In genomic region chr9:77271023-77271690, GRCh38 we compare ENCODE assay signal across 25 cellular contexts.
A peak's percentile ranks its signal among the peaks of the same experiment; 100 is the strongest.
DNase-seq lines count a peak whose midpoint lies in the region; ATAC-seq and TF ChIP-seq lines count a peak whose summit lies in the region.
"Had no signal": no experiment of that assay in that cellular context is flagged by ENCODE, and none has a peak within 500 bp of the region (broad histone marks: within the 10 kb centered on the region; RNA-seq: fewer than 3 reads in every experiment).

No MANE protein-coding gene starts in this region.

- BruUV-seq in MCF 10A (replicated peaks; lab: Mats Ljungman, UMichigan) (no TSS peak), Calu3 (replicated peaks; lab: Mats Ljungman, UMichigan) (no TSS peak)

- POLR2A ChIA-PET in MCF 10A (lab: Yijun Ruan, JAX): interaction anchor here (0.6 to 2.1 kb wide), 8 partner anchors 11 to 172 kb away, joined by 3 to 10 read pairs (median 5); partner anchors contain the start of gene VPS13A
- POLR2A ChIA-PET in RWPE1 (lab: Yijun Ruan, JAX; ENCODE audit: low non-redundant PET): no interaction called here

- H3K4me3 Mint-ChIP-seq in MCF 10A (ENCODE audit: unreplicated experiment) (no peak overlapping the region), Calu3 (ENCODE audit: low read depth, unreplicated experiment) (no peak overlapping the region)
- H3K4me3 Mint-ChIP-seq: activated CD4-positive, alpha-beta T cell treated with anti-CD3 and anti-CD28 coated beads for 36 hours; activated naive CD4-positive, alpha-beta T cell treated with anti-CD3 and anti-CD28 coated beads, Interleukin-2, amount 50 U/mL, for 24 hours; CD4-positive, alpha-beta memory T cell; neural crest cell had no signal

- TF ChIP-seq POLR2A in breast epithelium (IDR thresholded peaks at IDR 0.05): no peak

- no peaks in the 10 kb centered on the region for H3K9me3 Mint-ChIP-seq in MCF 10A (ENCODE audit: unreplicated experiment)
- peaks cover 2% of the 10 kb centered on the region for H3K9me3 Mint-ChIP-seq in Calu3 (ENCODE audit: low read depth, unreplicated experiment)
- H3K9me3 Mint-ChIP-seq: activated naive CD4-positive, alpha-beta T cell treated with anti-CD3 and anti-CD28 coated beads, Interleukin-2, amount 50 U/mL, for 24 hours had no signal

- intact Hi-C loops in MCF 10A (cut with micrococcal nuclease): no loop called here
- intact Hi-C loops in breast epithelium (cut with DNase I; ENCODE audit: low total_unique reads): no loop called here
- intact Hi-C loops in Calu3 (cut with micrococcal nuclease; ENCODE audit: unreplicated experiment): no loop called here

- H3K4me1 ChIP-seq in breast epithelium: no peaks in the 10 kb centered on the region
- H3K4me1 ChIP-seq: Peyer's patch, SJSA1 had no signal

- H3K27ac ChIP-seq in breast epithelium (no peak overlapping the region), RWPE1 (no peak overlapping the region)
- H3K27ac ChIP-seq: GM23248, HL-60, Peyer's patch, SJSA1 had no signal

- H3K27me3 Mint-ChIP-seq in MCF 10A (ENCODE audit: insufficient read depth, unreplicated experiment) (no peaks in the 10 kb centered on the region), Calu3 (ENCODE audit: unreplicated experiment) (no peaks in the 10 kb centered on the region)
- H3K27me3 Mint-ChIP-seq: activated CD4-positive, alpha-beta T cell treated with anti-CD3 and anti-CD28 coated beads for 36 hours; activated naive CD4-positive, alpha-beta T cell treated with anti-CD3 and anti-CD28 coated beads, Interleukin-2, amount 50 U/mL, for 24 hours; CD4-positive, alpha-beta memory T cell had no signal

- CTCF ChIA-PET in MCF 10A (lab: Yijun Ruan, JAX) (interaction anchor here (0.5 to 1.6 kb wide), 3 partner anchors 104 to 401 kb away, joined by 3 to 6 read pairs (median 5); no protein-coding TSS in a partner anchor), RWPE1 (lab: Yijun Ruan, JAX) (interaction anchor here (0.6 kb wide), 2 partner anchors 36 to 164 kb away, joined by 3 to 4 read pairs; no protein-coding TSS in a partner anchor), Calu3 (lab: Charles Lee) (no interaction called here)

- peak; percentile 84 for ATAC-seq in HG02981 (IDR thresholded peaks at IDR 0.05; ENCODE audit: unreplicated experiment)
- ATAC-seq: activated CD4-positive, alpha-beta T cell treated with anti-CD3 and anti-CD28 coated beads for 36 hours; sciatic nerve had no signal

- no peaks in the 10 kb centered on the region for H3K27me3 ChIP-seq in breast epithelium
- H3K27me3 ChIP-seq: Peyer's patch, SJSA1 had no signal

- TF ChIP-seq CTCF in MCF 10A (IDR thresholded peaks at IDR 0.05; ENCODE audit: unreplicated experiment): no peak
- TF ChIP-seq CTCF in breast epithelium (IDR thresholded peaks at IDR 0.05): no peak
- TF ChIP-seq CTCF in RWPE1 (conservative IDR thresholded peaks at IDR 0.05; ENCODE audit: low read depth): no peak
- no peak for TF ChIP-seq CTCF in Calu3 (IDR thresholded peaks at IDR 0.05; ENCODE audit: unreplicated experiment)

- no peaks in the 10 kb centered on the region for H3K36me3 ChIP-seq in breast epithelium
- H3K36me3 ChIP-seq: SJSA1 had no signal

- no peaks in the 10 kb centered on the region for H3K9me3 ChIP-seq in breast epithelium
- H3K9me3 ChIP-seq: Peyer's patch, SJSA1 had no signal

- DNase-seq in MCF 10A (ENCODE audit: unreplicated experiment): peak; percentile 33
- DNase-seq in breast epithelium (ENCODE audit: low spot score in 2 of 2): no peak
- DNase-seq in RWPE1 (ENCODE audit: low spot score): peak; percentile 77
- DNase-seq in NCI-H2227 treated with DMSO at 0.1 percent for 48 hours (lab: John Stamatoyannopoulos, UW): no peak
- no peak for DNase-seq in dermis blood vessel endothelial cell
- no peak for DNase-seq in Calu3
- DNase-seq in NCI-H2227 (lab: John Stamatoyannopoulos, UW; ENCODE audit: unreplicated experiment): no peak
- DNase-seq: 8988T; activated CD4-positive, alpha-beta T cell treated with anti-CD3 and anti-CD28 coated beads for 36 hours; CD4-positive, alpha-beta memory T cell; effector CD4-positive, alpha-beta T cell; GM23248; kidney; NCI-H1105; NCI-H2081; NCI-H446 treated with DMSO at 0.1 percent for 48 hours; Peyer's patch; trophoblast cell had no signal

- H3K36me3 Mint-ChIP-seq in MCF 10A (ENCODE audit: insufficient read depth, unreplicated experiment) (peaks cover 15% of the 10 kb centered on the region), Calu3 (ENCODE audit: insufficient read depth, unreplicated experiment) (no peaks in the 10 kb centered on the region)

- H3K4me1 Mint-ChIP-seq in MCF 10A (ENCODE audit: insufficient read depth, unreplicated experiment) (no peaks in the 10 kb centered on the region), Calu3 (ENCODE audit: low read depth, unreplicated experiment) (no peaks in the 10 kb centered on the region)
- H3K4me1 Mint-ChIP-seq: activated CD4-positive, alpha-beta T cell treated with anti-CD3 and anti-CD28 coated beads for 36 hours; activated naive CD4-positive, alpha-beta T cell treated with anti-CD3 and anti-CD28 coated beads, Interleukin-2, amount 50 U/mL, for 24 hours; neural crest cell had no signal

- no peak overlapping the region for H3K27ac Mint-ChIP-seq in MCF 10A (ENCODE audit: low read depth, unreplicated experiment)
- no peak overlapping the region for H3K27ac Mint-ChIP-seq in Calu3 (ENCODE audit: unreplicated experiment)
- H3K27ac Mint-ChIP-seq: activated CD4-positive, alpha-beta T cell treated with anti-CD3 and anti-CD28 coated beads for 36 hours; activated naive CD4-positive, alpha-beta T cell treated with anti-CD3 and anti-CD28 coated beads, Interleukin-2, amount 50 U/mL, for 24 hours; CD4-positive, alpha-beta memory T cell had no signal

- H3K4me3 ChIP-seq in breast epithelium: no peak overlapping the region
- H3K4me3 ChIP-seq: GM23248, lung, Peyer's patch, SJSA1 had no signal

Comparison
In these comparisons a context has a peak if more than half of its experiments do, and no peak if none do; other contexts are left out.
1. DNase-seq: peak in MCF 10A (single experiment) and RWPE1 (single experiment); none in breast epithelium (0 of 2), NCI-H2227 treated with DMSO at 0.1 percent for 48 hours (single experiment), dermis blood vessel endothelial cell (single experiment), Calu3 (single experiment) and NCI-H2227 (single experiment).